ENCODE assay signal across 20 cellular contexts in the genomic region with DNA sequence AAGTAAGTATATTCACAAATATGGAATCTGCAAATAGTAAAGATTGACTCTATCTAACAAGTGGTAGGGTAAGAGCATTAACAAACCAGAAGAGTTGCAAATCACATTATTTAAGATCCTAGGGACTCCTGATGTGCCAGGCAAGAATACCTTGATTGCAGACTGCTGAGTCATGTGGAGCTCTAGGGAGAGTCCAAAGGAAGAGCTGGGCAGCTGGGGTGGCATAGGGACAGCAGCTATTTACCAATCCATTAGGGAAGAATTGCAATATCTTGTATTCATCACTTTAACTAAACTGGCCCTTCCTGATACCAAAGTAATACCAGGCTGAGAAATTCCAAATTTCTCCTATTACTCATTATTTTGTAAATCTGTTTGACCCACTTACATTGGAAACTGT. TPM values are rescaled to one million over a fixed set of nuclear protein-coding genes. Genes with fewer than 3 reads are reported as not detected.
DNase-seq lines count a peak whose midpoint lies in the region; FAIRE-seq and TF ChIP-seq lines count a peak whose summit lies in the region.
"Had no signal": no experiment of that assay in that cellular context is flagged by ENCODE, and none has a peak within 500 bp of the region (broad histone marks: within the 10 kb centered on the region; RNA-seq: fewer than 3 reads in every experiment).

No MANE protein-coding gene starts in this region.

- H3K36me3 ChIP-seq in bronchial epithelial cell (ENCODE audit: control insufficient read depth, insufficient read depth, low read length) (no peaks in the 10 kb centered on the region), thyroid gland (no peaks in the 10 kb centered on the region), Peyer's patch (no peaks in the 10 kb centered on the region)
- H3K36me3 ChIP-seq: BLaER1 had no signal

- H3K27ac ChIP-seq in thyroid gland (peak overlapping the region; percentile 76 to 82 (median 76)), Peyer's patch (no peak overlapping the region)
- H3K27ac ChIP-seq: BLaER1, HL-60 had no signal

- peaks cover 18 to 23% of the 10 kb centered on the region in 2 donors for H3K4me1 ChIP-seq in thyroid gland
- H3K4me1 ChIP-seq in Peyer's patch: no peaks in the 10 kb centered on the region
- H3K4me1 ChIP-seq: BLaER1 had no signal

- no peak for TF ChIP-seq POLR2A in thyroid gland (IDR thresholded peaks at IDR 0.05)
- no peak for TF ChIP-seq POLR2A in Peyer's patch (IDR thresholded peaks at IDR 0.05)

- intact Hi-C loops in thyroid gland (cut with DNase I): no loop called here

- no peak for FAIRE-seq in bronchial epithelial cell (lab: Jason Lieb, UNC)
- FAIRE-seq in islet of Langerhans (lab: Jason Lieb, UNC): peak; percentile 49
- FAIRE-seq: A204.1, D721Med, GM12891, GM18507, HTR-8/SVneo, RCC 7860 had no signal

- TF ChIP-seq CTCF in bronchial epithelial cell (IDR thresholded peaks at IDR 0.05; ENCODE audit: insufficient read depth, low read length, severe bottlenecking): no peak
- TF ChIP-seq CTCF in thyroid gland (IDR thresholded peaks at IDR 0.05): no peak
- TF ChIP-seq CTCF in Peyer's patch (IDR thresholded peaks at IDR 0.05): no peak

- DNase-seq in NCI-H2171 treated with DMSO at 0.1 percent for 48 hours (lab: John Stamatoyannopoulos, UW) (peak; percentile 42), NCI-H2171 (lab: John Stamatoyannopoulos, UW) (no peak), bronchial epithelial cell (ENCODE audit: low read depth) (peak; percentile 65), thyroid gland (peak in 1 of 2 donors; percentile 33), Peyer's patch (no peak), NAMALWA (ENCODE audit: low spot score) (no peak), NCI-H146 (lab: John Stamatoyannopoulos, UW) (no peak)
- DNase-seq: CD8-positive, alpha-beta memory T cell; GF-D8; NCI-H187 treated with DMSO at 0.1 percent for 48 hours; SHP77 treated with DMSO at 0.1 percent for 48 hours had no signal

- H3K9me3 ChIP-seq in thyroid gland (no peaks in the 10 kb centered on the region), Peyer's patch (no peaks in the 10 kb centered on the region)
- H3K9me3 ChIP-seq: BLaER1 had no signal

- H3K4me3 ChIP-seq in bronchial epithelial cell (ENCODE audit: low read depth, low read length) (no peak overlapping the region), thyroid gland (replicated peaks in 1 of 3) (no peak overlapping the region), Peyer's patch (no peak overlapping the region)
- H3K4me3 ChIP-seq: BLaER1 had no signal

- no peaks in the 10 kb centered on the region for H3K27me3 ChIP-seq in bronchial epithelial cell (ENCODE audit: control insufficient read depth, insufficient read depth, low read length)
- no peaks in the 10 kb centered on the region for H3K27me3 ChIP-seq in thyroid gland
- no peaks in the 10 kb centered on the region for H3K27me3 ChIP-seq in Peyer's patch
- H3K27me3 ChIP-seq: BLaER1 had no signal

RNA-seq across cellular contexts. Expression of gene ACP3, which starts 52.2 kb away (rescaled TPM):
- total RNA-seq in bronchial epithelial cell (1.6 and 7.0 TPM in 2 replicates), thyroid gland (1 to 10 TPM; 3.2 to 9.7 (median 8.0) TPM), Peyer's patch (10 to 100 TPM in 2 of 4 donors, 1 to 10 TPM in 2; 1.0 to 41.3 (median 7.9) TPM)
- total RNA-seq: CD8-positive, alpha-beta memory T cell had no signal

Comparison
In these comparisons a context has a peak if more than half of its experiments do, and no peak if none do; other contexts are left out.
1. DNase-seq: peak in NCI-H2171 treated with DMSO at 0.1 percent for 48 hours (single experiment) and bronchial epithelial cell (single experiment); none in NCI-H2171 (single experiment), Peyer's patch (0 of 3), NAMALWA (single experiment) and NCI-H146 (single experiment).
2. H3K27ac ChIP-seq: peak in thyroid gland (3 of 3); none in Peyer's patch (0 of 4).